In genomic region chr10:71694039-71694471, GRCh38 we compare ENCODE assay signal across 10 cellular contexts. TPM values are rescaled to one million over a fixed set of nuclear protein-coding genes. Genes with fewer than 3 reads are reported as not detected.
DNase-seq lines count a peak whose midpoint lies in the region; ATAC-seq and TF ChIP-seq lines count a peak whose summit lies in the region.
"Had no signal": no experiment of that assay in that cellular context is flagged by ENCODE, and none has a peak within 500 bp of the region (broad histone marks: within the 10 kb centered on the region; RNA-seq: fewer than 3 reads in every experiment).

No MANE protein-coding gene starts in this region.

- H3K4me3 ChIP-seq in neutrophil (ENCODE audit: low read depth in 1 of 2, low read length in 1 of 2) (peak overlapping the region; percentile 57 to 63), tibial nerve (no peak overlapping the region)

- CTCF ChIA-PET in T-cell (lab: Charles Lee) = interaction anchor here in 1 of 2 donors (0.6 to 1.2 kb wide), 5 partner anchors 13 to 202 kb away, joined by 3 to 5 read pairs (median 3); partner anchors contain the start of gene VSIR

- H3K27me3 Mint-ChIP-seq in T-cell = no peaks in the 10 kb centered on the region

- H3K36me3 ChIP-seq in neutrophil (no peaks in the 10 kb centered on the region), tibial nerve (peaks cover 0 to 5% (median 0%) of the 10 kb centered on the region in 3 donors)

- no peak for TF ChIP-seq EP300 in tibial nerve (IDR thresholded peaks at IDR 0.05)

- POLR2A ChIA-PET in T-cell (lab: Charles Lee) = no interaction called here

- no peaks in the 10 kb centered on the region for H3K36me3 Mint-ChIP-seq in T-cell

- H3K27me3 ChIP-seq in neutrophil (no peaks in the 10 kb centered on the region), tibial nerve (no peaks in the 10 kb centered on the region)

- TF ChIP-seq POLR2A in tibial nerve (IDR thresholded peaks at IDR 0.05) = no peak

- ATAC-seq in GM18517 (IDR thresholded peaks at IDR 0.05; ENCODE audit: unreplicated experiment) (peak; percentile 16), GM21528 (IDR thresholded peaks at IDR 0.05; ENCODE audit: low FRiP score, unreplicated experiment) (peak; percentile 2), T-cell (replicated peaks in 1 of 4) (no peak)

- TF ChIP-seq CTCF in neutrophil (IDR thresholded peaks at IDR 0.05) (no peak), tibial nerve (IDR thresholded peaks at IDR 0.05) (no peak)

- peaks cover 40 to 47% (median 41%) of the 10 kb centered on the region in 3 donors for H3K4me1 Mint-ChIP-seq in T-cell

- peaks cover 36 to 37% of the 10 kb centered on the region in 2 experiments for H3K4me1 ChIP-seq in neutrophil (ENCODE audit: control insufficient read depth in 1 of 2, insufficient read depth in 1 of 2, low read depth in 1 of 2, low read length in 1 of 2)
- H3K4me1 ChIP-seq in tibial nerve = peaks cover 0 to 21% (median 7%) of the 10 kb centered on the region in 4 donors
- H3K4me1 ChIP-seq: parathyroid adenoma had no signal

- H3K9me3 Mint-ChIP-seq in T-cell = no peaks in the 10 kb centered on the region

- H3K27ac ChIP-seq in neutrophil (peak overlapping the region; percentile 93), tibial nerve (peak overlapping the region in 1 of 4 donors; percentile 41)
- H3K27ac ChIP-seq: parathyroid adenoma had no signal

- H3K9me3 ChIP-seq in neutrophil (no peaks in the 10 kb centered on the region), tibial nerve (peaks cover 0 to 12% (median 0%) of the 10 kb centered on the region in 4 donors)

- H3K4me3 Mint-ChIP-seq in T-cell = peak overlapping the region; percentile 39 to 72 (median 54)

- DNase-seq in T-cell (no peak), NCI-H524 treated with DMSO at 0.1 percent for 48 hours (lab: John Stamatoyannopoulos, UW) (no peak), tibial nerve (ENCODE audit: low spot score in 2 of 2) (no peak), RKO (ENCODE audit: low spot score) (no peak)
- DNase-seq: NCI-H510A had no signal

- WGBS in tibial nerve, 2 donors = 68 to 78% methylated on average over 18 of the region's 18 CpGs

- peak overlapping the region; percentile 84 to 86 for H3K27ac Mint-ChIP-seq in T-cell

RNA-seq across cellular contexts. Expression of gene C10orf105, which starts 25.5 kb away (rescaled TPM):
- total RNA-seq in T-cell (under 1 TPM; 0.15 to 0.45 (median 0.16) TPM), tibial nerve (under 1 TPM; 0.20 to 0.42 (median 0.26) TPM)
- total RNA-seq: H4 had no signal

Comparison
In these comparisons a context has a peak if more than half of its experiments do, and no peak if none do; other contexts are left out.
1. ATAC-seq: peak in GM18517 (single experiment) and GM21528 (single experiment); none in T-cell (0 of 4).
2. H3K4me3 ChIP-seq: peak in neutrophil (2 of 2); none in tibial nerve (0 of 4).